ENCODE assay signal across 39 cellular contexts in the genomic region with DNA sequence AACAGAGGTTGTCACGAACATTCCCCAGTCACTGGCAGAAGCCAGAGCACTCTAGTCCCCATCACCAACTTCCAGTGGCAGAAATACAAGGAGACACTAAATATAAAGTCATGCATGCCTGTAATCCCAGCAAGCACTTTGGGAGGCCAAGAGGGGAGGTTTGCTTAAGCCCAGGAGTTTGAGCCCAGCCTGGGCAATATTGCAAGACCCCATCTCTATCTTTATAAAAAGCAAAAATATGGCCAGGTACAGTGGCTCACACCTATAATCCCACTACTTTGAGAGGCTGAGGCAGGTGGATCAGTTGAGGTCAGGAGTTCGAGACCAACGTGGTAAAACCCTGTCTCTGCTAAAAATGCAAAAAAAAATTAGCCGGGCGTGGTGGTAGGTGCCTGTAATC. TPM values are rescaled to one million over a fixed set of nuclear protein-coding genes. Genes with fewer than 3 reads are reported as not detected.
"Had no signal": no experiment of that assay in that cellular context is flagged by ENCODE, and none has a peak within 500 bp of the region (broad histone marks: within the 10 kb centered on the region; RNA-seq: fewer than 3 reads in every experiment).

No MANE protein-coding gene starts in this region.

- H3K27me3 ChIP-seq: adrenal gland, ascending aorta, body of pancreas, brain microvascular endothelial cell, breast epithelium, cardiac muscle cell had no signal

- FAIRE-seq: astrocyte, bronchial epithelial cell had no signal

- H3K4me1 ChIP-seq: ascending aorta, body of pancreas, breast epithelium had no signal

- H3K36me3 ChIP-seq: brain microvascular endothelial cell, breast epithelium, cardiac muscle cell had no signal

- H3K27ac ChIP-seq: adrenal gland, ascending aorta, body of pancreas, brain microvascular endothelial cell, breast epithelium, cardiac muscle cell had no signal

- H3K9me3 ChIP-seq: adrenal gland, ascending aorta, body of pancreas, breast epithelium had no signal

- H3K4me3 ChIP-seq: adrenal gland, ascending aorta, body of pancreas, breast epithelium, cardiac muscle cell had no signal

- DNase-seq: activated effector memory CD4-positive, alpha-beta T cell treated with anti-CD3 and anti-CD28 coated beads, Interleukin-2, amount 50 U/mL, for 16 hours; activated effector memory CD4-positive, alpha-beta T cell treated with Interleukin-2 at 50 U/mL for 16 hours; activated gamma-delta T cell; activated gamma-delta T cell treated with Interleukin-2 at 50 U/mL for 16 hours; activated naive CD4-positive, alpha-beta T cell; activated naive CD4-positive, alpha-beta T cell treated with anti-CD3 and anti-CD28 coated beads for 36 hours; activated naive CD4-positive, alpha-beta T cell treated with anti-CD3 and anti-CD28 coated beads, Interleukin-2, amount 10 ng/mL, durations not matched to agents 7 days and 5 days; activated naive CD4-positive, alpha-beta T cell treated with anti-CD3 and anti-CD28 coated beads, Interleukin-2, amount 50 U/mL, for 16 hours; activated naive CD4-positive, alpha-beta T cell treated with Interleukin-2 at 50 U/mL for 16 hours; activated naive CD8-positive, alpha-beta T cell treated with anti-CD3 and anti-CD28 coated beads for 36 hours; activated naive CD8-positive, alpha-beta T cell treated with anti-CD3 and anti-CD28 coated beads, Interleukin-2, amount 10 ng/mL, durations not matched to agents 7 days and 5 days; activated naive CD8-positive, alpha-beta T cell treated with anti-CD3 and anti-CD28 coated beads, Interleukin-2, amount 50 U/mL, for 24 hours; activated T-cell treated with anti-CD3 and anti-CD28 coated beads, Interleukin-2, amount 50 U/mL, for 1 hour; activated T-cell treated with anti-CD3 and anti-CD28 coated beads, Interleukin-2, amount 50 U/mL, for 24 hours; activated T-cell treated with anti-CD3 and anti-CD28 coated beads, Interleukin-2, amount 50 U/mL, for 4 hours; activated T-cell treated with anti-CD3 and anti-CD28 coated beads, Interleukin-2, amount 50 U/mL, for 48 hours; activated T-cell treated with anti-CD3 and anti-CD28 coated beads, Interleukin-2, amount 50 U/mL, for 72 hours; adrenal gland; amniotic stem cell; amygdala; anterior cingulate cortex; aorta; body of pancreas; brain microvascular endothelial cell; caudate nucleus; central memory CD4-positive, alpha-beta T cell; cerebellar nuclear complex had no signal

- ATAC-seq: activated naive CD4-positive, alpha-beta T cell treated with anti-CD3 and anti-CD28 coated beads, Interleukin-2, amount 50 U/mL, for 72 hours; activated naive CD8-positive, alpha-beta T cell treated with anti-CD3 and anti-CD28 coated beads, Interleukin-2, amount 50 U/mL, for 24 hours; activated T-cell treated with anti-CD3 and anti-CD28 coated beads, Interleukin-2, amount 50 U/mL, for 4 hours; activated T-cell treated with anti-CD3 and anti-CD28 coated beads, Interleukin-2, amount 50 U/mL, for 72 hours; activated T-helper 17 cell treated with anti-CD3 and anti-CD28 coated beads, Interleukin-2, amount 50 U/mL, for 72 hours; body of pancreas had no signal

RNA-seq across cellular contexts. Expression of a gene that starts 40.7 kb away (rescaled TPM):
- total RNA-seq: activated naive CD4-positive, alpha-beta T cell treated with anti-CD3 and anti-CD28 coated beads for 36 hours; activated naive CD8-positive, alpha-beta T cell treated with anti-CD3 and anti-CD28 coated beads for 36 hours; activated T-cell treated with anti-CD3 and anti-CD28 coated beads, Interleukin-2, amount 50 U/mL, for 4 hours; activated T-cell treated with anti-CD3 and anti-CD28 coated beads, Interleukin-2, amount 50 U/mL, for 72 hours; activated T-helper 1 cell treated with anti-CD3 and anti-CD28 coated beads, Interleukin-12 subunit alpha, Interleukin-12 subunit beta, Interleukin-2, Interleukin-4 antibody, amounts not matched to agents 30 ng/mL and 10 ng/mL and 1 ng/mL, durations not matched to agents 14 hours and 24 hours and 36 hours; activated T-helper 2 cell treated with anti-CD3 and anti-CD28 coated beads, Interferon-gamma antibody, Interleukin-2, Interleukin-4, amounts not matched to agents 10 μg/mL and 5 μg/mL and 100 μg/mL, durations not matched to agents 14 hours and 24 hours and 36 hours; ascending aorta; astrocyte; body of pancreas; bronchial epithelial cell; cardiac septum; cerebellum; chondrocyte had no signal
- polyA plus RNA-seq: aorta, cardiac muscle cell had no signal
